9 cellular contexts compared by ENCODE assay signal in the genomic region with DNA sequence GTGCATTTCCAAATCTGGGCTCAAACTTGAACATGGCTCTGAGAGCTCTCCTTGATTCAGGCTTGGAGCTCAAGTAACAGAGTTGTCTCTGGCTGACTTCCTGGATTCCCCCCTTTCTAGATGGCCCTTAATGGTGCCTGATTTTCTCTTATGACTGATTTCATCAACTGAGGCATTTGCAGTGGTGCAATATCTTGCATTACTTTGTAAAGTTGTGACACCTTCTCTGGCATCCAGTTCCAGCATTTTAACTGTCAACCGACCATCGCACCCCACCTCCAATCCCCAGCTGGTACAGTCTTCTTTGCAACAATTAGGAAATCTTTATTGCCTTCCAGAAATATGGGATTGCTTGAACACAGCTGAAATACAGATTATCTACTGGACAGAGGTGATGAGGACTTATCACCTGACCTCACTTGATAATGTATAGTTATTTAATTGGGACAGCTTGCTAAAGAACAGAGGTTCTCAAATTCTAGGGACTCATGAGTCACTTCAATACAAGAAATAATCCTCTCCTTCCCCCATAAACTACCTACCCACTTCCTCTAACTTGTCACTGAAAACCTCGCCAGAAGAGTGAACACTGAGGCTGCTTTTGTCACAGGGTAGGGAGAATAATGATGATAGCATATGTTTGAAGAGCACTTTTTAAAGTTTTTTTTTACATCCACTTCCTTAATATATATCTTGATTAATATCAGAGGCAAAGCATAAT. TPM values are rescaled to one million over a fixed set of nuclear protein-coding genes. Genes with fewer than 3 reads are reported as not detected.
DNase-seq lines count a peak whose midpoint lies in the region; ATAC-seq, FAIRE-seq and TF ChIP-seq lines count a peak whose summit lies in the region.
"Had no signal": no experiment of that assay in that cellular context is flagged by ENCODE, and none has a peak within 500 bp of the region (broad histone marks: within the 10 kb centered on the region; RNA-seq: fewer than 3 reads in every experiment).

No MANE protein-coding gene starts in this region.

- no peak for TF ChIP-seq POLR2A in gastrocnemius medialis (IDR thresholded peaks at IDR 0.05)

- peak overlapping the region; percentile 50 for H3K27ac Mint-ChIP-seq in WTC11
- no peak overlapping the region for H3K27ac Mint-ChIP-seq in endodermal cell

- peak; percentile 55 for ATAC-seq in GM18867 (IDR thresholded peaks at IDR 0.05; ENCODE audit: unreplicated experiment)
- peak; percentile 44 for ATAC-seq in HG03095 (IDR thresholded peaks at IDR 0.05; ENCODE audit: unreplicated experiment)
- no peak for ATAC-seq in WTC11
- ATAC-seq in gastrocnemius medialis = peak in 1 of 2 donors; percentile 68
- no peak for ATAC-seq in pancreas

- no peaks in the 10 kb centered on the region for H3K27me3 Mint-ChIP-seq in WTC11 (ENCODE audit: low read depth)
- no peaks in the 10 kb centered on the region for H3K27me3 Mint-ChIP-seq in endodermal cell (ENCODE audit: insufficient read depth)

- intact Hi-C loops in gastrocnemius medialis (cut with DNase I; ENCODE audit: low total_unique reads) (no loop called here), pancreas (cut with DNase I) (loop anchor here in 1 of 3 donors (10.0 kb wide), 1 partner anchor 182 kb away; no protein-coding TSS in a partner anchor)

- CTCF ChIA-PET in WTC11 (lab: Charles Lee) = interaction anchor here (1.0 kb wide), 1 partner anchor 181 kb away, joined by 3 read pairs; no protein-coding TSS in a partner anchor

- H3K4me3 Mint-ChIP-seq in WTC11 (no peak overlapping the region), endodermal cell (no peak overlapping the region)

- H3K36me3 Mint-ChIP-seq in WTC11 (no peaks in the 10 kb centered on the region), endodermal cell (ENCODE audit: low read depth) (no peaks in the 10 kb centered on the region)

- H3K4me1 Mint-ChIP-seq in WTC11 (peaks cover 52% of the 10 kb centered on the region), endodermal cell (peaks cover 35% of the 10 kb centered on the region)

- no peak overlapping the region for H3K9ac ChIP-seq in endodermal cell (ENCODE audit: extremely low read depth, low read length, poor library complexity, severe bottlenecking)

- H3K9me3 ChIP-seq in gastrocnemius medialis (no peaks in the 10 kb centered on the region), endodermal cell (ENCODE audit: control insufficient read depth, low read length) (no peaks in the 10 kb centered on the region), pancreas (no peaks in the 10 kb centered on the region)
- H3K9me3 ChIP-seq: upper lobe of left lung had no signal

- H3K36me3 ChIP-seq in gastrocnemius medialis (no peaks in the 10 kb centered on the region), endodermal cell (ENCODE audit: control insufficient read depth, insufficient read depth, low read length) (no peaks in the 10 kb centered on the region), pancreas (no peaks in the 10 kb centered on the region)
- H3K36me3 ChIP-seq: upper lobe of left lung had no signal

- no peak for FAIRE-seq in pancreas (lab: Jason Lieb, UNC)
- FAIRE-seq: colon had no signal

- H3K27me3 ChIP-seq in gastrocnemius medialis (no peaks in the 10 kb centered on the region), endodermal cell (ENCODE audit: control insufficient read depth, insufficient read depth, low read length, poor library complexity, severe bottlenecking) (no peaks in the 10 kb centered on the region), pancreas (no peaks in the 10 kb centered on the region)
- H3K27me3 ChIP-seq: upper lobe of left lung had no signal

- no peak overlapping the region for H3K4me3 ChIP-seq in gastrocnemius medialis
- H3K4me3 ChIP-seq in endodermal cell (ENCODE audit: low read length) = no peak overlapping the region
- no peak overlapping the region for H3K4me3 ChIP-seq in pancreas
- H3K4me3 ChIP-seq: upper lobe of left lung had no signal

- H3K9me3 Mint-ChIP-seq in WTC11 = no peaks in the 10 kb centered on the region
- H3K9me3 Mint-ChIP-seq in endodermal cell = no peaks in the 10 kb centered on the region

- TF ChIP-seq CTCF in WTC11 (IDR thresholded peaks at IDR 0.05) (no peak), gastrocnemius medialis (IDR thresholded peaks at IDR 0.05 in 4 of 5, conservative IDR thresholded peaks at IDR 0.05 in 1 of 5) (no peak), endodermal cell (conservative IDR thresholded peaks at IDR 0.05) (no peak), pancreas (IDR thresholded peaks at IDR 0.05) (no peak)

- H3K27ac ChIP-seq in gastrocnemius medialis = peak overlapping the region; percentile 63 to 80 (median 74)
- H3K27ac ChIP-seq in endodermal cell (ENCODE audit: low read depth, low read length) = no peak overlapping the region
- H3K27ac ChIP-seq in pancreas = no peak overlapping the region

- DNase-seq in WTC11 (ENCODE audit: low spot score) (no peak), gastrocnemius medialis (peak in 1 of 2 donors; percentile 65), AG08396 (ENCODE audit: low spot score) (no peak), endodermal cell (no peak), pancreas (no peak)
- DNase-seq: upper lobe of left lung had no signal

- in situ Hi-C loops in gastrocnemius medialis (cut with MboI; ENCODE audit: low sequenced_read_pairs in 4 of 4) = loop anchor here (5.0 to 25.0 kb wide), 2 partner anchors 180 to 235 kb away; no protein-coding TSS in a partner anchor

- POLR2A ChIA-PET in WTC11 (lab: Charles Lee) = no interaction called here

- H3K4me1 ChIP-seq in gastrocnemius medialis (peaks cover 60 to 63% of the 10 kb centered on the region in 2 donors), endodermal cell (ENCODE audit: control insufficient read depth, insufficient read depth, low read length) (peaks cover 14% of the 10 kb centered on the region), pancreas (peaks cover 0 to 7% (median 5%) of the 10 kb centered on the region in 3 donors)

- WGBS in endodermal cell (ENCODE audit: insufficient coverage in 1 of 2, insufficient read length in 1 of 2), 2 experiments = 99% methylated on average over 3 of the region's 3 CpGs; no CpG with 5 or more reads in 1 of the 2 experiments
- WGBS in pancreas, 2 donors = 92 to 96% methylated on average over 3 of the region's 3 CpGs

TF ChIP-seq in WTC11, 78 proteins besides CTCF, POLR2A, EP300 and RAD21 (continues in another document):
- no peak for TF ChIP-seq ZNF219 (CRISPR knock-in tag; IDR thresholded peaks at IDR 0.05; ENCODE audit: borderline replicate concordance)
- TF ChIP-seq ZNF121 (CRISPR knock-in tag; IDR thresholded peaks at IDR 0.05) = no peak
- TF ChIP-seq, protein P1, sequence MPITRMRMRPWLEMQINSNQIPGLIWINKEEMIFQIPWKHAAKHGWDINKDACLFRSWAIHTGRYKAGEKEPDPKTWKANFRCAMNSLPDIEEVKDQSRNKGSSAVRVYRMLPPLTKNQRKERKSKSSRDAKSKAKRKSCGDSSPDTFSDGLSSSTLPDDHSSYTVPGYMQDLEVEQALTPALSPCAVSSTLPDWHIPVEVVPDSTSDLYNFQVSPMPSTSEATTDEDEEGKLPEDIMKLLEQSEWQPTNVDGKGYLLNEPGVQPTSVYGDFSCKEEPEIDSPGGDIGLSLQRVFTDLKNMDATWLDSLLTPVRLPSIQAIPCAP (CRISPR knock-in tag; IDR thresholded peaks at IDR 0.05) = no peak
- TF ChIP-seq, protein P2, sequence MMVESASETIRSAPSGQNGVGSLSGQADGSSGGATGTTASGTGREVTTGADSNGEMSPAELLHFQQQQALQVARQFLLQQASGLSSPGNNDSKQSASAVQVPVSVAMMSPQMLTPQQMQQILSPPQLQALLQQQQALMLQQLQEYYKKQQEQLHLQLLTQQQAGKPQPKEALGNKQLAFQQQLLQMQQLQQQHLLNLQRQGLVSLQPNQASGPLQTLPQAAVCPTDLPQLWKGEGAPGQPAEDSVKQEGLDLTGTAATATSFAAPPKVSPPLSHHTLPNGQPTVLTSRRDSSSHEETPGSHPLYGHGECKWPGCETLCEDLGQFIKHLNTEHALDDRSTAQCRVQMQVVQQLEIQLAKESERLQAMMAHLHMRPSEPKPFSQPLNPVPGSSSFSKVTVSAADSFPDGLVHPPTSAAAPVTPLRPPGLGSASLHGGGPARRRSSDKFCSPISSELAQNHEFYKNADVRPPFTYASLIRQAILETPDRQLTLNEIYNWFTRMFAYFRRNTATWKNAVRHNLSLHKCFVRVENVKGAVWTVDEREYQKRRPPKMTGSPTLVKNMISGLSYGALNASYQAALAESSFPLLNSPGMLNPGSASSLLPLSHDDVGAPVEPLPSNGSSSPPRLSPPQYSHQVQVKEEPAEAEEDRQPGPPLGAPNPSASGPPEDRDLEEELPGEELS (CRISPR knock-in tag; IDR thresholded peaks at IDR 0.05) = no peak
- no peak for TF ChIP-seq JUN (CRISPR knock-in tag; IDR thresholded peaks at IDR 0.05)
- no peak for TF ChIP-seq ZNF317 (CRISPR knock-in tag; IDR thresholded peaks at IDR 0.05; ENCODE audit: borderline replicate concordance, low read depth)
- TF ChIP-seq RORB (CRISPR knock-in tag; IDR thresholded peaks at IDR 0.05) = no peak
- TF ChIP-seq, protein P3, sequence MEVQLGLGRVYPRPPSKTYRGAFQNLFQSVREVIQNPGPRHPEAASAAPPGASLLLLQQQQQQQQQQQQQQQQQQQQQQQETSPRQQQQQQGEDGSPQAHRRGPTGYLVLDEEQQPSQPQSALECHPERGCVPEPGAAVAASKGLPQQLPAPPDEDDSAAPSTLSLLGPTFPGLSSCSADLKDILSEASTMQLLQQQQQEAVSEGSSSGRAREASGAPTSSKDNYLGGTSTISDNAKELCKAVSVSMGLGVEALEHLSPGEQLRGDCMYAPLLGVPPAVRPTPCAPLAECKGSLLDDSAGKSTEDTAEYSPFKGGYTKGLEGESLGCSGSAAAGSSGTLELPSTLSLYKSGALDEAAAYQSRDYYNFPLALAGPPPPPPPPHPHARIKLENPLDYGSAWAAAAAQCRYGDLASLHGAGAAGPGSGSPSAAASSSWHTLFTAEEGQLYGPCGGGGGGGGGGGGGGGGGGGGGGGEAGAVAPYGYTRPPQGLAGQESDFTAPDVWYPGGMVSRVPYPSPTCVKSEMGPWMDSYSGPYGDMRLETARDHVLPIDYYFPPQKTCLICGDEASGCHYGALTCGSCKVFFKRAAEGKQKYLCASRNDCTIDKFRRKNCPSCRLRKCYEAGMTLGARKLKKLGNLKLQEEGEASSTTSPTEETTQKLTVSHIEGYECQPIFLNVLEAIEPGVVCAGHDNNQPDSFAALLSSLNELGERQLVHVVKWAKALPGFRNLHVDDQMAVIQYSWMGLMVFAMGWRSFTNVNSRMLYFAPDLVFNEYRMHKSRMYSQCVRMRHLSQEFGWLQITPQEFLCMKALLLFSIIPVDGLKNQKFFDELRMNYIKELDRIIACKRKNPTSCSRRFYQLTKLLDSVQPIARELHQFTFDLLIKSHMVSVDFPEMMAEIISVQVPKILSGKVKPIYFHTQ (CRISPR knock-in tag; IDR thresholded peaks at IDR 0.05) = no peak
- no peak for TF ChIP-seq SMAD3 (CRISPR knock-in tag; IDR thresholded peaks at IDR 0.05; ENCODE audit: borderline replicate concordance)

RNA-seq across cellular contexts. Expression of a gene that starts 41.8 kb away (rescaled TPM):
- 0.11 to 0.18 TPM (median 0.17 TPM) in 3 replicates for total RNA-seq in WTC11 (2021)
- 100 to 1,000 TPM in 2 of 4 donors, 10 to 100 TPM in 2; 87.1 to 115 (median 99.6) TPM for total RNA-seq in gastrocnemius medialis
- 1 to 10 TPM in 1 of 2 donors, under 1 TPM in 1; 0.84 to 2.5 TPM for total RNA-seq in endodermal cell
- 5.4 TPM for polyA plus RNA-seq in endodermal cell (2013, experiment 1 of 2)
- 6.3 TPM for polyA plus RNA-seq in endodermal cell (2013, experiment 2 of 2)
- 10 to 100 TPM; 12.5 to 37.7 (median 15.8) TPM for total RNA-seq in pancreas
- polyA plus RNA-seq in pancreas = 10 to 100 TPM; 13.6 to 19.0 TPM

Comparison
In these comparisons a context has a peak if more than half of its experiments do, and no peak if none do; other contexts are left out.
1. ATAC-seq: peak in GM18867 (single experiment) and HG03095 (single experiment); none in WTC11 (single experiment) and pancreas (0 of 4).
2. H3K27ac ChIP-seq: peak in gastrocnemius medialis (4 of 4); none in endodermal cell (single experiment) and pancreas (0 of 4).